In genomic region chr3:187646906-187647660, GRCh38 we compare ENCODE assay signal across 28 cellular contexts. TPM values are rescaled to one million over a fixed set of nuclear protein-coding genes. Genes with fewer than 3 reads are reported as not detected.
"Had no signal": no experiment of that assay in that cellular context is flagged by ENCODE, and none has a peak within 500 bp of the region (broad histone marks: within the 10 kb centered on the region; RNA-seq: fewer than 3 reads in every experiment).

No MANE protein-coding gene starts in this region.

- DNase-seq: IMR-90, Kasumi-1, KG1, NCI-H1092, NCI-H1105 treated with DMSO at 0.1 percent for 48 hours, NCI-H1436, NCI-H187, NCI-H2029, NCI-H2081 treated with DMSO at 0.1 percent for 48 hours, NCI-H2171, NCI-H226, NCI-H446, NCI-H510A, NCI-H524 treated with DMSO at 0.1 percent for 48 hours, NCI-H69, NCI-H774, PC-3, SHP77, SK-N-SH, SW 1271, T-cell had no signal

- H3K27ac ChIP-seq: RWPE1 had no signal

- H3K9me3 ChIP-seq: SK-N-SH had no signal

- ATAC-seq: HepG2, Panc1, PC-3, T-cell had no signal

RNA-seq across cellular contexts. Expression of gene SST, which starts 23.1 kb away (rescaled TPM):
- total RNA-seq: HepG2, HT1080, IMR-90, OCI-LY7, PC-3, SK-MEL-5, T-cell had no signal
- polyA plus RNA-seq: HepG2, IMR-90, SK-N-SH had no signal

RNA-seq across cellular contexts. Expression of gene RTP2, which starts 55.3 kb away (rescaled TPM):
- total RNA-seq: HepG2, HT1080, IMR-90, M059J, OCI-LY7, PC-3, SK-MEL-5, T-cell had no signal
- polyA plus RNA-seq: HepG2, IMR-90 had no signal
